16 cellular contexts compared by ENCODE assay signal in the genomic region with DNA sequence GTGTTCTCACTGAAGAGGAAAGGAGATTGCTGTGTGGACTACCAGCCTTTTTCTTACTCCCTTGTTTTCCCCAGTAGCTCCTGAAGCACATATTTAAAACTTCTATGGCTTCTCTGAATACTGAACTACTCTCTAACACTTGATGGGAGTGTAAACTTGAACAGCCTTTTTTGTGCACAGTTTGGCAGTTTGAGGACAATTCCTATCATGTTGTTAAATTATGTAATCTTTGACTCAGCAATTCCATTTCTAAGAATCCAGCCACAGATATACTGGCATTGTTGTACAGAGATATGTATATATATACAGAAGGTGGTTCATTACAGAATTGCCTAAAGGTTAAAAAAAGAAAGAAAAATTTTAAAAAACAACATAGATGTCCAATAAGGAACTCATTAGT.
"Had no signal": no experiment of that assay in that cellular context is flagged by ENCODE, and none has a peak within 500 bp of the region (broad histone marks: within the 10 kb centered on the region; RNA-seq: fewer than 3 reads in every experiment).

No MANE protein-coding gene starts in this region.

- H3K27ac ChIP-seq: right atrium auricular region, skin epidermis, tibial artery, VCaP had no signal

- H3K4me3 ChIP-seq: right atrium auricular region, skin epidermis, tibial artery had no signal

- DNase-seq: activated CD4-positive, alpha-beta T cell treated with anti-CD3 and anti-CD28 coated beads for 1 hour; activated CD4-positive, alpha-beta T cell treated with anti-CD3 and anti-CD28 coated beads, Interleukin-2, amount 50 U/mL, for 4 hours; activated naive CD4-positive, alpha-beta T cell treated with anti-CD3 and anti-CD28 coated beads for 36 hours; activated naive CD8-positive, alpha-beta T cell treated with anti-CD3 and anti-CD28 coated beads, Interleukin-2, amount 50 U/mL, for 24 hours; foreskin fibroblast; glutamatergic neuron; hypothalamus; nephron progenitor cell; stimulated activated CD4-positive, alpha-beta T cell treated with anti-CD3 and anti-CD28 coated beads, Interleukin-15, amount 100 ng/mL, for 24 hours; stimulated activated CD4-positive, alpha-beta T cell treated with anti-CD3 and anti-CD28 coated beads, Interleukin-4, amount 100 ng/mL, for 1 hour; stimulated activated naive B cell treated with anti-CD40 and anti-IgM and Interleukin-4, amounts not matched to agents 10 μg/mL and 1 μg/mL and 100 μg/mL, for 72 hours; T-helper 9 cell; tibial artery had no signal

- H3K36me3 ChIP-seq: right atrium auricular region, tibial artery had no signal

- H3K9me3 ChIP-seq: right atrium auricular region, tibial artery had no signal

- H3K27me3 ChIP-seq: right atrium auricular region, tibial artery had no signal
